1 cellular context compared by ENCODE assay signal in genomic region chr6:28497893-28498292, GRCh38.
TF ChIP-seq lines count a peak whose summit lies in the region.

No MANE protein-coding gene starts in this region.

TF ChIP-seq in K562, 482 proteins besides CTCF, POLR2A, EP300 and RAD21:
- no peak for TF ChIP-seq ZNF140 (CRISPR knock-in tag; IDR thresholded peaks at IDR 0.05)
- no peak for TF ChIP-seq CBX8 (IDR thresholded peaks at IDR 0.05; ENCODE audit: borderline replicate concordance, extremely low read depth, low read depth, low read length, poor library complexity, severe bottlenecking)
- no peak for TF ChIP-seq SUPT5H (IDR thresholded peaks at IDR 0.05)
- 0 out of 2 replicates have a peak, but pooled peaks have one; percentile 17 for TF ChIP-seq GATA2 (CRISPR knock-in tag; IDR thresholded peaks at IDR 0.05)
- no peak for TF ChIP-seq ZFPM2 (CRISPR knock-in tag; IDR thresholded peaks at IDR 0.05)
- TF ChIP-seq ETV5 (CRISPR knock-in tag; IDR thresholded peaks at IDR 0.05; ENCODE audit: low read depth): no peak
- peak; percentile 59; the same call in 1 of the 2 replicates for TF ChIP-seq RFX1 (IDR thresholded peaks at IDR 0.05)
